ENCODE assay signal across 20 cellular contexts in genomic region chr22:44311855-44312170, GRCh38. TPM values are rescaled to one million over a fixed set of nuclear protein-coding genes. Genes with fewer than 3 reads are reported as not detected.
DNase-seq lines count a peak whose midpoint lies in the region; ATAC-seq and TF ChIP-seq lines count a peak whose summit lies in the region.
"Had no signal": no experiment of that assay in that cellular context is flagged by ENCODE, and none has a peak within 500 bp of the region (broad histone marks: within the 10 kb centered on the region; RNA-seq: fewer than 3 reads in every experiment).

No MANE protein-coding gene starts in this region.

- H3K9me2 ChIP-seq in SK-N-SH: no peaks in the 10 kb centered on the region

- H3F3A ChIP-seq in SK-N-SH (replicated peaks; ENCODE audit: insufficient read depth): peaks cover 6% of the 10 kb centered on the region

- TF ChIP-seq RAD21 in SK-N-SH (IDR thresholded peaks at IDR 0.05; ENCODE audit: low read length): no peak

- CTCF ChIA-PET in SK-N-SH (lab: Yijun Ruan, JAX): interaction anchor here (1.7 kb wide), 1 partner anchor 9 kb away, joined by 5 read pairs; no protein-coding TSS in a partner anchor
- CTCF ChIA-PET in mammary epithelial cell (lab: Charles Lee; ENCODE audit: low non-redundant PET): no interaction called here

- no TSS peak for BruUV-seq in mammary epithelial cell (replicated peaks; lab: Mats Ljungman, UMichigan)

- H2AFZ ChIP-seq in SK-N-SH (ENCODE audit: low read depth): no peak overlapping the region
- H2AFZ ChIP-seq in mammary epithelial cell (ENCODE audit: low read depth, low read length): no peak overlapping the region

- in situ Hi-C loops in mammary epithelial cell (cut with MboI; ENCODE audit: low sequenced_read_pairs in 2 of 2): no loop called here

- no peak for TF ChIP-seq CTCF in SK-N-SH (IDR thresholded peaks at IDR 0.05)
- no peak for TF ChIP-seq CTCF in mammary epithelial cell (conservative IDR thresholded peaks at IDR 0.05 in 1 of 2, IDR thresholded peaks at IDR 0.05 in 1 of 2; ENCODE audit: extremely low read depth in 1 of 2, insufficient read depth in 1 of 2, low read depth in 1 of 2, low read length in 2 of 2)
- TF ChIP-seq CTCF in uterus (IDR thresholded peaks at IDR 0.05): no peak
- no peak for TF ChIP-seq CTCF in glutamatergic neuron (IDR thresholded peaks at IDR 0.05; ENCODE audit: partially characterized antibody, unreplicated experiment)

- no peak overlapping the region for H3K27ac Mint-ChIP-seq in glutamatergic neuron (ENCODE audit: unreplicated experiment)
- H3K27ac Mint-ChIP-seq: IgD-negative memory B cell; nephron progenitor cell; T-helper 1 cell treated with Interleukin-12 subunit alpha and Interleukin-12 subunit beta and Interleukin-4 antibody, amounts not matched to agents 30 μg/mL and 1 μg/mL, for 36 hours had no signal

- no peak overlapping the region for H3K4me3 Mint-ChIP-seq in glutamatergic neuron (ENCODE audit: unreplicated experiment)
- H3K4me3 Mint-ChIP-seq: IgD-negative memory B cell; nephron progenitor cell; T-helper 1 cell treated with Interleukin-12 subunit alpha and Interleukin-12 subunit beta and Interleukin-4 antibody, amounts not matched to agents 30 μg/mL and 1 μg/mL, for 36 hours had no signal

- TF ChIP-seq POLR2A in uterus (IDR thresholded peaks at IDR 0.05): no peak

- peaks cover 3% of the 10 kb centered on the region for H3K27me3 Mint-ChIP-seq in glutamatergic neuron (ENCODE audit: unreplicated experiment)
- H3K27me3 Mint-ChIP-seq: IgD-negative memory B cell had no signal

- 0 out of 2 replicates have a peak overlapping the region, but pooled peaks have one; percentile 10 for H3K4me2 ChIP-seq in SK-N-SH
- H3K4me2 ChIP-seq in mammary epithelial cell (ENCODE audit: insufficient read depth, low read depth, low read length): no peak overlapping the region

- POLR2A ChIA-PET in SK-N-SH (lab: Yijun Ruan, JAX): no interaction called here

- H3K79me2 ChIP-seq in SK-N-SH (ENCODE audit: insufficient read depth) (no peaks in the 10 kb centered on the region), mammary epithelial cell (ENCODE audit: insufficient read depth, low read length) (no peaks in the 10 kb centered on the region)

- 25% methylated on average over 3 of the region's 3 CpGs for WGBS in SK-N-SH (ENCODE audit: low lambda C conversion rate)
- 100% methylated on average over 3 of the region's 3 CpGs for WGBS in mammary epithelial cell (ENCODE audit: low coverage, missing lambda C conversion rate)

- H3K4me3 ChIP-seq in SK-N-SH (ENCODE audit: low read depth in 2 of 2, low read length in 1 of 2): no peak overlapping the region
- H3K4me3 ChIP-seq in mammary epithelial cell (replicated peaks in 1 of 3; ENCODE audit: insufficient read depth in 1 of 3, low read depth in 2 of 3, low read length in 3 of 3): no peak overlapping the region
- peak overlapping the region; percentile 31 to 48 for H3K4me3 ChIP-seq in uterus
- H3K4me3 ChIP-seq: heart left ventricle, left ventricle myocardium inferior had no signal

- intact Hi-C loops in mammary epithelial cell (cut with micrococcal nuclease): no loop called here
- intact Hi-C loops in uterus (cut with DNase I; ENCODE audit: low total_unique reads): no loop called here

- no peaks in the 10 kb centered on the region for H4K20me1 ChIP-seq in SK-N-SH (ENCODE audit: insufficient read depth)
- H4K20me1 ChIP-seq in mammary epithelial cell (ENCODE audit: insufficient read depth, low read length): no peaks in the 10 kb centered on the region

- ATAC-seq in SK-N-SH treated with all-trans-retinoic acid at 6 μM for 48 hours: no peak
- ATAC-seq in HG03196 (IDR thresholded peaks at IDR 0.05; ENCODE audit: unreplicated experiment): no peak
- ATAC-seq: heart left ventricle, PC-3 had no signal

- dilution Hi-C loops in mammary epithelial cell (cut with HindIII; ENCODE audit: low sequenced_read_pairs): no loop called here

- H3K9ac ChIP-seq in SK-N-SH: peak overlapping the region; percentile 21; the same call in 1 of the 2 replicates
- H3K9ac ChIP-seq in mammary epithelial cell (ENCODE audit: insufficient read depth, low read length): no peak overlapping the region

- H3K27ac ChIP-seq in SK-N-SH (ENCODE audit: low read depth in 2 of 2, low read length in 1 of 2) (peak overlapping the region in 1 of 2 experiments; percentile 37; a peak in 2 of 4 replicates), mammary epithelial cell (ENCODE audit: insufficient read depth, low read depth, low read length) (no peak overlapping the region), uterus (peak overlapping the region; percentile 93 to 99)
- H3K27ac ChIP-seq: 22Rv1, left ventricle myocardium inferior had no signal

- no peaks in the 10 kb centered on the region for H3K9me3 ChIP-seq in SK-N-SH
- no peaks in the 10 kb centered on the region for H3K9me3 ChIP-seq in mammary epithelial cell (replicated peaks; ENCODE audit: insufficient read depth, low read length)
- H3K9me3 ChIP-seq in uterus: no peaks in the 10 kb centered on the region
- H3K9me3 ChIP-seq: heart left ventricle, left ventricle myocardium inferior had no signal

- H3K36me3 ChIP-seq in SK-N-SH (replicated peaks in 1 of 2; ENCODE audit: control insufficient read depth in 1 of 2, insufficient read depth in 2 of 2, low read length in 1 of 2) (no peaks in the 10 kb centered on the region), mammary epithelial cell (ENCODE audit: insufficient read depth, low read length) (no peaks in the 10 kb centered on the region), uterus (no peaks in the 10 kb centered on the region)
- H3K36me3 ChIP-seq: heart left ventricle, left ventricle myocardium inferior had no signal

- no peak for TF ChIP-seq EP300 in SK-N-SH (IDR thresholded peaks at IDR 0.05; ENCODE audit: borderline replicate concordance in 1 of 2, low read depth in 1 of 2, low read length in 1 of 2)

- no peaks in the 10 kb centered on the region for H3K36me3 Mint-ChIP-seq in glutamatergic neuron (ENCODE audit: unreplicated experiment)
- H3K36me3 Mint-ChIP-seq: IgD-negative memory B cell had no signal

- peaks cover 3% of the 10 kb centered on the region for H3K4me1 Mint-ChIP-seq in glutamatergic neuron (ENCODE audit: low read depth, unreplicated experiment)

- DNase-seq in SK-N-SH (no peak), mammary epithelial cell (peak; percentile 65), iris pigment epithelial cell (ENCODE audit: low read depth) (peak; percentile 36), uterus (peak in 1 of 2 donors; percentile 67), glutamatergic neuron (no peak)
- no peak for DNase-seq in central memory CD4-positive, alpha-beta T cell
- DNase-seq: activated CD4-positive, CD25-positive, alpha-beta regulatory T cell treated with anti-CD3 and anti-CD28 coated beads, Interleukin-2, amount 50 U/mL, for 72 hours; activated T-cell treated with anti-CD3 and anti-CD28 coated beads, Interleukin-2, amount 50 U/mL, for 48 hours; amniotic stem cell; effector CD8-positive, alpha-beta T cell; heart left ventricle; left ventricle myocardium inferior; NCI-H446; nephron progenitor cell; PC-3 had no signal

- no peaks in the 10 kb centered on the region for H3K27me3 ChIP-seq in SK-N-SH (ENCODE audit: insufficient read depth)
- H3K27me3 ChIP-seq in mammary epithelial cell (ENCODE audit: insufficient read depth, low read length): no peaks in the 10 kb centered on the region
- no peaks in the 10 kb centered on the region for H3K27me3 ChIP-seq in uterus
- H3K27me3 ChIP-seq: heart left ventricle had no signal

- H3K4me1 ChIP-seq in SK-N-SH (ENCODE audit: control insufficient read depth in 1 of 2, insufficient read depth in 2 of 2, low read depth in 1 of 2, low read length in 1 of 2) (peaks cover 4 to 12% of the 10 kb centered on the region in 2 experiments; a peak in 3 of 4 replicates), mammary epithelial cell (ENCODE audit: insufficient read depth, low read length) (peaks cover 24% of the 10 kb centered on the region), uterus (peaks cover 20 to 29% of the 10 kb centered on the region in 2 donors)

- H3K9me3 Mint-ChIP-seq in glutamatergic neuron (ENCODE audit: unreplicated experiment): peaks cover 6% of the 10 kb centered on the region
- H3K9me3 Mint-ChIP-seq: IgD-negative memory B cell; nephron progenitor cell; T-helper 1 cell treated with Interleukin-12 subunit alpha and Interleukin-12 subunit beta and Interleukin-4 antibody, amounts not matched to agents 30 μg/mL and 1 μg/mL, for 36 hours had no signal

TF ChIP-seq in SK-N-SH, 30 proteins besides CTCF, POLR2A, EP300 and RAD21 (continues in another document):
- TF ChIP-seq PBX3 (IDR thresholded peaks at IDR 0.05): peak; percentile 34; the same call in 1 of the 2 replicates

TF ChIP-seq in SK-N-SH treated with all-trans-retinoic acid at 6 μM for 48 hours, 23 proteins besides CTCF, POLR2A, EP300 and RAD21:
- TF ChIP-seq TOX (CRISPR knock-in tag; IDR thresholded peaks at IDR 0.05; ENCODE audit: borderline replicate concordance): no peak
- TF ChIP-seq ESRRG (CRISPR knock-in tag; IDR thresholded peaks at IDR 0.05): no peak

RNA-seq across cellular contexts. Expression of gene SHISAL1, which starts 0.9 kb away (rescaled TPM):
- polyA plus RNA-seq in SK-N-SH (2012; rRNA removed) (0.10 and 0.11 TPM in 2 replicates), mammary epithelial cell (2.9 TPM)
- polyA plus RNA-seq in SK-N-SH (2012; cell fraction: cytosol; rRNA removed): 0.06 and 0.08 TPM in 2 replicates
- polyA plus RNA-seq in SK-N-SH (2012; cell fraction: nucleus; rRNA removed): 0.06 and 0.10 TPM in 2 replicates
- total RNA-seq in mammary epithelial cell (1 to 10 TPM; 3.9 to 9.2 TPM), uterus (10 to 100 TPM in 2 of 4 donors, 1 to 10 TPM in 2; 4.7 to 44.2 (median 22.9) TPM), glutamatergic neuron (ENCODE audit: unreplicated experiment) (3.2 TPM)
- polyA minus RNA-seq in mammary epithelial cell: 7.2 TPM
- polyA plus RNA-seq: IgD-negative memory B cell had no signal

Comparison
In these comparisons a context has a peak if more than half of its experiments do, and no peak if none do; other contexts are left out.
1. DNase-seq: peak in mammary epithelial cell (single experiment) and iris pigment epithelial cell (single experiment); none in SK-N-SH (single experiment), glutamatergic neuron (single experiment) and central memory CD4-positive, alpha-beta T cell (single experiment).
2. H3K4me3 ChIP-seq: peak in uterus (2 of 2); none in SK-N-SH (0 of 2) and mammary epithelial cell (0 of 3).